In the genomic region with DNA sequence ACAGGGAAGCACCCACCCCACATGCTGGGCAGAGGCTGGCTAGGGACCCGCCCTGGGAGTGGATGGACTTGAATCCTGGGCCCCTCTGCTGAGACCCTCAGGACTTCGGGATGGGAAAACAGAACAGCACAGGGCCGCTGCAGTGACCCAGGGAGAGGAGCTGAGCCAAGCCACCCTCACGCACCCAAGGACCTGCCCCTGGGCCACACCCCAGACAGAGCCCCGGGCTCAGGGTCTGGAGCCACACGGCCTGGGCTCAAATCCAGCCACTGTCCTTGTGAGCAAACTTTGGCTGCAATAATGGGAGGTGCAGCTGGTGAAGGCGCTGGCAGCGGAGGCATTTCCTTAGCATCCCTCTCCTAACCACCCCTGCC, we compare ENCODE assay signal across 2 cellular contexts.
TF ChIP-seq lines count a peak whose summit lies in the region.

No MANE protein-coding gene starts in this region.

TF ChIP-seq in SK-N-SH, 30 proteins besides CTCF, POLR2A, EP300 and RAD21:
- TF ChIP-seq, protein P1, sequence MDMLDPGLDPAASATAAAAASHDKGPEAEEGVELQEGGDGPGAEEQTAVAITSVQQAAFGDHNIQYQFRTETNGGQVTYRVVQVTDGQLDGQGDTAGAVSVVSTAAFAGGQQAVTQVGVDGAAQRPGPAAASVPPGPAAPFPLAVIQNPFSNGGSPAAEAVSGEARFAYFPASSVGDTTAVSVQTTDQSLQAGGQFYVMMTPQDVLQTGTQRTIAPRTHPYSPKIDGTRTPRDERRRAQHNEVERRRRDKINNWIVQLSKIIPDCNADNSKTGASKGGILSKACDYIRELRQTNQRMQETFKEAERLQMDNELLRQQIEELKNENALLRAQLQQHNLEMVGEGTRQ (IDR thresholded peaks at IDR 0.05; ENCODE audit: borderline replicate concordance, low read depth, low read length): no peak
- TF ChIP-seq SIN3A (IDR thresholded peaks at IDR 0.05; ENCODE audit: borderline replicate concordance, low read depth, low read length) (no peak), FOXJ3 (CRISPR knock-in tag; IDR thresholded peaks at IDR 0.05) (no peak), MEF2A (IDR thresholded peaks at IDR 0.05; ENCODE audit: borderline replicate concordance, low read depth) (no peak), EZH2phosphoT487 (IDR thresholded peaks at IDR 0.05; ENCODE audit: borderline replicate concordance, low read depth) (no peak), ELF1 (IDR thresholded peaks at IDR 0.05) (no peak), CHD2 (IDR thresholded peaks at IDR 0.05; ENCODE audit: low read length, partially characterized antibody) (no peak)
- TF ChIP-seq, protein P2, sequence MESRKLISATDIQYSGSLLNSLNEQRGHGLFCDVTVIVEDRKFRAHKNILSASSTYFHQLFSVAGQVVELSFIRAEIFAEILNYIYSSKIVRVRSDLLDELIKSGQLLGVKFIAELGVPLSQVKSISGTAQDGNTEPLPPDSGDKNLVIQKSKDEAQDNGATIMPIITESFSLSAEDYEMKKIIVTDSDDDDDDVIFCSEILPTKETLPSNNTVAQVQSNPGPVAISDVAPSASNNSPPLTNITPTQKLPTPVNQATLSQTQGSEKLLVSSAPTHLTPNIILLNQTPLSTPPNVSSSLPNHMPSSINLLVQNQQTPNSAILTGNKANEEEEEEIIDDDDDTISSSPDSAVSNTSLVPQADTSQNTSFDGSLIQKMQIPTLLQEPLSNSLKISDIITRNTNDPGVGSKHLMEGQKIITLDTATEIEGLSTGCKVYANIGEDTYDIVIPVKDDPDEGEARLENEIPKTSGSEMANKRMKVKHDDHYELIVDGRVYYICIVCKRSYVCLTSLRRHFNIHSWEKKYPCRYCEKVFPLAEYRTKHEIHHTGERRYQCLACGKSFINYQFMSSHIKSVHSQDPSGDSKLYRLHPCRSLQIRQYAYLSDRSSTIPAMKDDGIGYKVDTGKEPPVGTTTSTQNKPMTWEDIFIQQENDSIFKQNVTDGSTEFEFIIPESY (IDR thresholded peaks at IDR 0.05; ENCODE audit: borderline replicate concordance, low read depth): no peak
TF ChIP-seq in SK-N-SH: peak in this region for 0.

TF ChIP-seq in HepG2, 621 proteins besides CTCF, POLR2A, EP300 and RAD21 (continued from another document):
- TF ChIP-seq, protein P3, sequence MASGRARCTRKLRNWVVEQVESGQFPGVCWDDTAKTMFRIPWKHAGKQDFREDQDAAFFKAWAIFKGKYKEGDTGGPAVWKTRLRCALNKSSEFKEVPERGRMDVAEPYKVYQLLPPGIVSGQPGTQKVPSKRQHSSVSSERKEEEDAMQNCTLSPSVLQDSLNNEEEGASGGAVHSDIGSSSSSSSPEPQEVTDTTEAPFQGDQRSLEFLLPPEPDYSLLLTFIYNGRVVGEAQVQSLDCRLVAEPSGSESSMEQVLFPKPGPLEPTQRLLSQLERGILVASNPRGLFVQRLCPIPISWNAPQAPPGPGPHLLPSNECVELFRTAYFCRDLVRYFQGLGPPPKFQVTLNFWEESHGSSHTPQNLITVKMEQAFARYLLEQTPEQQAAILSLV (CRISPR knock-in tag; IDR thresholded peaks at IDR 0.05; ENCODE audit: borderline replicate concordance): peak; percentile 65; the same call in 1 of the 2 replicates
- TF ChIP-seq RBM39 (IDR thresholded peaks at IDR 0.05; ENCODE audit: low read depth, low read length, poor library complexity, severe bottlenecking): peak; percentile 10
- no peak for TF ChIP-seq GZF1 (CRISPR knock-in tag; IDR thresholded peaks at IDR 0.05)
- 0 out of 2 replicates have a peak, but pooled peaks have one; percentile 2 for TF ChIP-seq ZNF556 (CRISPR knock-in tag; IDR thresholded peaks at IDR 0.05; ENCODE audit: borderline replicate concordance)
- TF ChIP-seq GATAD2A (CRISPR knock-in tag; IDR thresholded peaks at IDR 0.05): no peak
TF ChIP-seq in HepG2: peak in this region for 8.
